In the genomic region with DNA sequence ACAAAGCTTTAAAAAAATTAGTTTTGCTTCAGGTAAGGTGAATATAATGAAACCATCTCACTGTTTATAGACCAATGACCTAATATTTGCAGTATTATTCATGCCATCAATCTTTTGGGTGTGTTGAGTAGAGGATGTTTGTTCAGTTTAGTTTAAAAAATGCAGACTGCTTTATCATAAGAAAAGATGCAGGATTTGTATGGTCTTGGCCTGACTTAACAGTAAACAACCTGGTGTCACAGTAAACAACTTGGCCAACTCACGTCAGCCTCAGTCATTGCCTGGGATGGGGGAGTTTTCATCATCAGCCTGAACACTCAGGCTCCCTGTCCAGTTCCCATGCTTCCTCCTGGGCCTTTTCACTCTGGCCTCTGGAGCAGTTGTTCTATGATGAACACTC, we compare ENCODE assay signal across 1 cellular context.
TF ChIP-seq lines count a peak whose summit lies in the region.

No MANE protein-coding gene starts in this region.

TF ChIP-seq in A549, 52 proteins besides CTCF, POLR2A, EP300 and RAD21 (continued from another document):
- TF ChIP-seq, protein P1, sequence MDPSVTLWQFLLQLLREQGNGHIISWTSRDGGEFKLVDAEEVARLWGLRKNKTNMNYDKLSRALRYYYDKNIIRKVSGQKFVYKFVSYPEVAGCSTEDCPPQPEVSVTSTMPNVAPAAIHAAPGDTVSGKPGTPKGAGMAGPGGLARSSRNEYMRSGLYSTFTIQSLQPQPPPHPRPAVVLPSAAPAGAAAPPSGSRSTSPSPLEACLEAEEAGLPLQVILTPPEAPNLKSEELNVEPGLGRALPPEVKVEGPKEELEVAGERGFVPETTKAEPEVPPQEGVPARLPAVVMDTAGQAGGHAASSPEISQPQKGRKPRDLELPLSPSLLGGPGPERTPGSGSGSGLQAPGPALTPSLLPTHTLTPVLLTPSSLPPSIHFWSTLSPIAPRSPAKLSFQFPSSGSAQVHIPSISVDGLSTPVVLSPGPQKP (IDR thresholded peaks at IDR 0.05; ENCODE audit: low read depth, low read length): no peak
- TF ChIP-seq HES2 (IDR thresholded peaks at IDR 0.05) (0 out of 2 replicates have a peak, but pooled peaks have one; percentile 20), BHLHE40 (IDR thresholded peaks at IDR 0.05; ENCODE audit: low read depth, low read length) (no peak), ZFP36 (IDR thresholded peaks at IDR 0.05; ENCODE audit: borderline replicate concordance, partially characterized antibody) (no peak), NFE2L2 (conservative IDR thresholded peaks at IDR 0.05; ENCODE audit: low read length) (no peak), FOSB (CRISPR knock-in tag; IDR thresholded peaks at IDR 0.05) (no peak), TFCP2L1 (CRISPR knock-in tag; IDR thresholded peaks at IDR 0.05) (no peak), HOXB5 (CRISPR knock-in tag; IDR thresholded peaks at IDR 0.05) (peak; percentile 36; the same call in 1 of the 2 replicates), PHF8 (IDR thresholded peaks at IDR 0.05; ENCODE audit: borderline replicate concordance, low read depth) (no peak), ESRRA (IDR thresholded peaks at IDR 0.05; ENCODE audit: borderline replicate concordance, low read length) (no peak), JUN (IDR thresholded peaks at IDR 0.05) (peak in 1 of 2 experiments; percentile 69; a peak in 1 of 5 replicates), HEYL (CRISPR knock-in tag; IDR thresholded peaks at IDR 0.05) (no peak), FOXS1 (CRISPR knock-in tag; IDR thresholded peaks at IDR 0.05) (no peak), KDM1A (IDR thresholded peaks at IDR 0.05; ENCODE audit: low read depth) (no peak), GATA3 (IDR thresholded peaks at IDR 0.05; ENCODE audit: borderline replicate concordance) (peak; percentile 88), CHD2 (IDR thresholded peaks at IDR 0.05; ENCODE audit: low read length, partially characterized antibody) (no peak), CBX8 (IDR thresholded peaks at IDR 0.05) (no peak), USF2 (IDR thresholded peaks at IDR 0.05) (no peak), EHMT2 (IDR thresholded peaks at IDR 0.05; ENCODE audit: low read depth) (no peak), RFX5 (IDR thresholded peaks at IDR 0.05) (no peak), CEBPB (IDR thresholded peaks at IDR 0.05) (peak; percentile 13 to 56; a peak in 3 of 4 replicates), RCOR1 (IDR thresholded peaks at IDR 0.05; ENCODE audit: low read depth, low read length) (no peak), NR3C1 (IDR thresholded peaks at IDR 0.05) (no peak), TP53 (CRISPR knock-in tag; IDR thresholded peaks at IDR 0.05) (no peak)
- TF ChIP-seq, protein P2, sequence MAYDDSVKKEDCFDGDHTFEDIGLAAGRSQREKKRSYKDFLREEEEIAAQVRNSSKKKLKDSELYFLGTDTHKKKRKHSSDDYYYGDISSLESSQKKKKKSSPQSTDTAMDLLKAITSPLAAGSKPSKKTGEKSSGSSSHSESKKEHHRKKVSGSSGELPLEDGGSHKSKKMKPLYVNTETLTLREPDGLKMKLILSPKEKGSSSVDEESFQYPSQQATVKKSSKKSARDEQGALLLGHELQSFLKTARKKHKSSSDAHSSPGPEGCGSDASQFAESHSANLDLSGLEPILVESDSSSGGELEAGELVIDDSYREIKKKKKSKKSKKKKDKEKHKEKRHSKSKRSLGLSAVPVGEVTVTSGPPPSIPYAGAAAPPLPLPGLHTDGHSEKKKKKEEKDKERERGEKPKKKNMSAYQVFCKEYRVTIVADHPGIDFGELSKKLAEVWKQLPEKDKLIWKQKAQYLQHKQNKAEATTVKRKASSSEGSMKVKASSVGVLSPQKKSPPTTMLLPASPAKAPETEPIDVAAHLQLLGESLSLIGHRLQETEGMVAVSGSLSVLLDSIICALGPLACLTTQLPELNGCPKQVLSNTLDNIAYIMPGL (CRISPR knock-in tag; IDR thresholded peaks at IDR 0.05; ENCODE audit: borderline replicate concordance): no peak
- TF ChIP-seq, protein P3, sequence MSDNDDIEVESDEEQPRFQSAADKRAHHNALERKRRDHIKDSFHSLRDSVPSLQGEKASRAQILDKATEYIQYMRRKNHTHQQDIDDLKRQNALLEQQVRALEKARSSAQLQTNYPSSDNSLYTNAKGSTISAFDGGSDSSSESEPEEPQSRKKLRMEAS (IDR thresholded peaks at IDR 0.05): no peak; the same call in 1 of the 2 replicates
